ENCODE assay signal across 8 cellular contexts in the genomic region with DNA sequence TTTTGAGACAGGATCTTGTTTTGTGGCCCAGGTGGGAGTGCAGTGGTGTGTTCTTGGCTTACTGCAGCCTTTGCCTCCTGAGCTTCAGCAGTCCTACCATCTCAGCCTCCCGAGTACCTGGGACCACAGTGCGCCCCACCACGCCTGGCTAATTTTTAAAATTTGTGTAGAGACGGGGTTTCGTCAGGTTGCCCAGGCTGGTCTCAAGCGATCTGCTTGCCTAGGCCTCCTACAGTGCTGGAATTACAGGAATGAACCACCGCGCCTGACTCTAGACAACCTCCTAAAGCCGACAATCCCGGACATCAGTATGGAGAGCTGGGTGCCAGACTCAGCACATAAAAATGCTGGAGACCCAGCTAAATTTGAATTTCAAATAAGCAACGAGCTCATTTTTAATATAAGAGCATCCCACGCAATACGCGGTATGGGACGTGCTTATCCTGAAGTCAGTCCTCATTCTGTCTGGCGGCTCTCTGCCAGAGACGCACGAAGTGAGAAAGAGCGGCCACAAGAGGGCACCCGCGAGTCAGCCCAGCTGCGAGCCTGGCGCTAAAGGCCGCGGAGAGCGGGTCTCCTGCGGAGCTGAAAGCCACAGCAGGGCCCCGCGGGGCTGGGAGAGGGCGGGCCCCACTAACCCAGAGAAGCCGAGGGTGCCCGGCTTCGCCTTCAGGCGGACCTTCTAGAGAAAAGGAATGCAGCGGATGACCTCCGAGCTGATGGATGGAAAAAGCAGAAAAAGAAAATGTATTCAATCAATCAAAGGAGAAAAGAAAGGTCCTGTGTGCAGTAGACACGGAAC. TPM values are rescaled to one million over a fixed set of nuclear protein-coding genes. Genes with fewer than 3 reads are reported as not detected.
DNase-seq lines count a peak whose midpoint lies in the region; ATAC-seq and TF ChIP-seq lines count a peak whose summit lies in the region.

No MANE protein-coding gene starts in this region.

- ATAC-seq in GM19467 (IDR thresholded peaks at IDR 0.05; ENCODE audit: unreplicated experiment) (peak; percentile 78), esophagus mucosa (peak; percentile 79)
- ATAC-seq in naive thymus-derived CD8-positive, alpha-beta T cell: peak; percentile 84 to 85
- ATAC-seq in stimulated activated naive B cell treated with anti-CD40 and anti-IgM and Interleukin-4, amounts not matched to agents 10 μg/mL and 1 μg/mL and 100 μg/mL, for 72 hours (replicated peaks): peak; percentile 94 to 95

- H3K27ac Mint-ChIP-seq in naive thymus-derived CD8-positive, alpha-beta T cell: peak overlapping the region in 5 of 10 donors; percentile 29 to 85 (median 51)
- H3K27ac Mint-ChIP-seq in stimulated activated naive B cell treated with anti-CD40 and anti-IgM and Interleukin-4, amounts not matched to agents 10 μg/mL and 1 μg/mL and 100 μg/mL, for 72 hours: no peak overlapping the region

- H3K9me3 ChIP-seq in OCI-LY7 (ENCODE audit: low read length): no peaks in the 10 kb centered on the region

- peak; percentile 95 for TF ChIP-seq CTCF in OCI-LY7 (conservative IDR thresholded peaks at IDR 0.05; ENCODE audit: low read length)

- POLR2A ChIA-PET in OCI-LY7 (lab: Charles Lee): interaction anchor here (1.5 kb wide), 1 partner anchor 61 kb away, joined by 7 read pairs; no protein-coding TSS in a partner anchor
- POLR2A ChIA-PET in naive thymus-derived CD8-positive, alpha-beta T cell (lab: Charles Lee): interaction anchor here (1.5 to 2.2 kb wide), 2 partner anchors 22 to 61 kb away, joined by 5 to 14 read pairs; no protein-coding TSS in a partner anchor

- H3K4me1 ChIP-seq in OCI-LY7 (ENCODE audit: insufficient read depth, low read length, poor library complexity, severe bottlenecking): peaks cover 9% of the 10 kb centered on the region

- H3K4me3 Mint-ChIP-seq in naive thymus-derived CD8-positive, alpha-beta T cell: peak overlapping the region in 8 of 10 donors; percentile 12 to 80 (median 50)
- peak overlapping the region; percentile 78 to 88 for H3K4me3 Mint-ChIP-seq in stimulated activated naive B cell treated with anti-CD40 and anti-IgM and Interleukin-4, amounts not matched to agents 10 μg/mL and 1 μg/mL and 100 μg/mL, for 72 hours

- H3K27ac ChIP-seq in OCI-LY7 (ENCODE audit: low read depth, low read length, poor library complexity, severe bottlenecking): no peak overlapping the region

- no peaks in the 10 kb centered on the region for H3K9me2 ChIP-seq in OCI-LY7 (ENCODE audit: insufficient read depth, low read length)

- no TSS peak for BruUV-seq in OCI-LY7 (replicated peaks; lab: Mats Ljungman, UMichigan)

- H3K36me3 ChIP-seq in OCI-LY7 (ENCODE audit: insufficient read depth, low read length): no peaks in the 10 kb centered on the region

- intact Hi-C loops in OCI-LY7 (cut with micrococcal nuclease; ENCODE audit: unreplicated experiment): loop anchor here (2.0 kb wide), 2 partner anchors 59 to 167 kb away; no protein-coding TSS in a partner anchor

- H3K4me3 ChIP-seq in OCI-LY7 (ENCODE audit: low read depth, low read length, poor library complexity, severe bottlenecking): no peak overlapping the region

- H3K36me3 Mint-ChIP-seq in naive thymus-derived CD8-positive, alpha-beta T cell: no peaks in the 10 kb centered on the region
- H3K36me3 Mint-ChIP-seq in stimulated activated naive B cell treated with anti-CD40 and anti-IgM and Interleukin-4, amounts not matched to agents 10 μg/mL and 1 μg/mL and 100 μg/mL, for 72 hours: no peaks in the 10 kb centered on the region

- CTCF ChIA-PET in OCI-LY7 (lab: Charles Lee; ENCODE audit: unreplicated experiment): interaction anchor here (0.6 to 1.2 kb wide), 4 partner anchors 22 to 63 kb away, joined by 3 to 4 read pairs (median 3); no protein-coding TSS in a partner anchor

- peak overlapping the region; percentile 18; the same call in 1 of the 2 replicates for H3K4me2 ChIP-seq in OCI-LY7 (ENCODE audit: low read length)

- H4K20me1 ChIP-seq in OCI-LY7 (ENCODE audit: insufficient read depth, low read length): no peaks in the 10 kb centered on the region

- H2AFZ ChIP-seq in OCI-LY7 (ENCODE audit: low read length): no peak overlapping the region

- peak; percentile 66 for DNase-seq in Caki2 (ENCODE audit: low read depth)
- peak; percentile 90 for DNase-seq in HT-29 (ENCODE audit: low spot score)
- peak; percentile 88 for DNase-seq in OCI-LY7 (ENCODE audit: low spot score)
- peak; percentile 79 for DNase-seq in activated T-cell treated with anti-CD3 and anti-CD28 coated beads for 24 hours (ENCODE audit: low read depth)
- DNase-seq in naive thymus-derived CD8-positive, alpha-beta T cell: peak; percentile 72 to 91 (median 84)
- DNase-seq in stimulated activated naive B cell treated with anti-CD40 and anti-IgM and Interleukin-4, amounts not matched to agents 10 μg/mL and 1 μg/mL and 100 μg/mL, for 72 hours: peak; percentile 76

- peaks cover 0 to 9% (median 0%) of the 10 kb centered on the region in 9 donors for H3K9me3 Mint-ChIP-seq in naive thymus-derived CD8-positive, alpha-beta T cell
- no peaks in the 10 kb centered on the region for H3K9me3 Mint-ChIP-seq in stimulated activated naive B cell treated with anti-CD40 and anti-IgM and Interleukin-4, amounts not matched to agents 10 μg/mL and 1 μg/mL and 100 μg/mL, for 72 hours

- H3K27me3 Mint-ChIP-seq in naive thymus-derived CD8-positive, alpha-beta T cell: peaks cover 6 to 42% (median 31%) of the 10 kb centered on the region in 5 donors
- H3K27me3 Mint-ChIP-seq in stimulated activated naive B cell treated with anti-CD40 and anti-IgM and Interleukin-4, amounts not matched to agents 10 μg/mL and 1 μg/mL and 100 μg/mL, for 72 hours: peaks cover 73 to 85% of the 10 kb centered on the region in 2 donors

- H3K4me1 Mint-ChIP-seq in naive thymus-derived CD8-positive, alpha-beta T cell: peaks cover 10 to 22% (median 15%) of the 10 kb centered on the region in 4 donors
- peaks cover 11 to 21% of the 10 kb centered on the region in 2 donors for H3K4me1 Mint-ChIP-seq in stimulated activated naive B cell treated with anti-CD40 and anti-IgM and Interleukin-4, amounts not matched to agents 10 μg/mL and 1 μg/mL and 100 μg/mL, for 72 hours

- in situ Hi-C loops in Caki2 (cut with HindIII; ENCODE audit: low pct_unique_long_range_greater_than_20kb, low sequenced_read_pairs): no loop called here

- no peaks in the 10 kb centered on the region for H3K79me2 ChIP-seq in OCI-LY7 (ENCODE audit: insufficient read depth, low read depth, low read length)

RNA-seq across cellular contexts. Expression of a gene that starts 7.1 kb away (rescaled TPM):
- total RNA-seq in Caki2 (2014; rRNA removed; shearing (Covaris generic); ENCODE audit: low replicate concordance): not detected in 2 replicates
- total RNA-seq in HT-29 (2014; rRNA removed; shearing (Covaris generic)): not detected in 2 replicates
- not detected in 2 replicates for total RNA-seq in OCI-LY7 (2014; rRNA removed; shearing (Covaris generic))
- not detected in 2 replicates for total RNA-seq in OCI-LY7 (2022)
- total RNA-seq in esophagus mucosa: not detected
- total RNA-seq in naive thymus-derived CD8-positive, alpha-beta T cell: 1 to 10 TPM; 5.9 to 6.9 TPM
- under 1 TPM; 0.22 to 0.44 (median 0.26) TPM for polyA plus RNA-seq in naive thymus-derived CD8-positive, alpha-beta T cell

RNA-seq across cellular contexts. Expression of a gene that starts 17.6 kb away (rescaled TPM):
- total RNA-seq in Caki2 (2014; rRNA removed; shearing (Covaris generic); ENCODE audit: low replicate concordance): not detected in 2 replicates
- total RNA-seq in HT-29 (2014; rRNA removed; shearing (Covaris generic)): 25.0 and 36.5 TPM in 2 replicates
- total RNA-seq in OCI-LY7 (2014; rRNA removed; shearing (Covaris generic)): not detected in 2 replicates
- total RNA-seq in OCI-LY7 (2022) (not detected in 2 replicates), esophagus mucosa (not detected)
- total RNA-seq in naive thymus-derived CD8-positive, alpha-beta T cell: not detected
- polyA plus RNA-seq in naive thymus-derived CD8-positive, alpha-beta T cell: under 1 TPM in 1 of 3 donors, not detected in 2; 0.36 TPM

RNA-seq across cellular contexts. Expression of a gene that starts 20.9 kb away (rescaled TPM):
- 74.5 and 97.5 TPM in 2 replicates for total RNA-seq in Caki2 (2014; rRNA removed; shearing (Covaris generic); ENCODE audit: low replicate concordance)
- 80.3 and 102 TPM in 2 replicates for total RNA-seq in HT-29 (2014; rRNA removed; shearing (Covaris generic))
- 64.7 and 95.0 TPM in 2 replicates for total RNA-seq in OCI-LY7 (2014; rRNA removed; shearing (Covaris generic))
- 60.6 and 68.8 TPM in 2 replicates for total RNA-seq in OCI-LY7 (2022)
- total RNA-seq in esophagus mucosa: 34.9 TPM
- total RNA-seq in naive thymus-derived CD8-positive, alpha-beta T cell: 10 to 100 TPM; 38.0 to 38.3 TPM
- polyA plus RNA-seq in naive thymus-derived CD8-positive, alpha-beta T cell: 10 to 100 TPM; 75.9 to 80.4 (median 79.2) TPM

RNA-seq across cellular contexts. Expression of a gene that starts 20.9 kb away (rescaled TPM):
- total RNA-seq in Caki2 (2014; rRNA removed; shearing (Covaris generic); ENCODE audit: low replicate concordance): 73.2 and 76.2 TPM in 2 replicates
- 87.7 and 88.4 TPM in 2 replicates for total RNA-seq in HT-29 (2014; rRNA removed; shearing (Covaris generic))
- 37.8 and 40.5 TPM in 2 replicates for total RNA-seq in OCI-LY7 (2014; rRNA removed; shearing (Covaris generic))
- 53.0 and 56.1 TPM in 2 replicates for total RNA-seq in OCI-LY7 (2022)
- 35.8 TPM for total RNA-seq in esophagus mucosa
- 10 to 100 TPM; 61.4 to 72.9 TPM for total RNA-seq in naive thymus-derived CD8-positive, alpha-beta T cell
- 10 to 100 TPM; 24.7 to 35.6 (median 32.0) TPM for polyA plus RNA-seq in naive thymus-derived CD8-positive, alpha-beta T cell

RNA-seq across cellular contexts. Expression of a gene that starts 28.2 kb away (rescaled TPM):
- total RNA-seq in Caki2 (2014; rRNA removed; shearing (Covaris generic); ENCODE audit: low replicate concordance): 26.6 and 38.3 TPM in 2 replicates
- 59.7 and 60.8 TPM in 2 replicates for total RNA-seq in HT-29 (2014; rRNA removed; shearing (Covaris generic))
- 46.0 and 47.5 TPM in 2 replicates for total RNA-seq in OCI-LY7 (2014; rRNA removed; shearing (Covaris generic))
- total RNA-seq in OCI-LY7 (2022): 23.6 and 30.4 TPM in 2 replicates
- 10.2 TPM for total RNA-seq in esophagus mucosa
- 10 to 100 TPM; 17.1 to 23.7 TPM for total RNA-seq in naive thymus-derived CD8-positive, alpha-beta T cell
- 10 to 100 TPM; 17.4 to 21.4 (median 18.2) TPM for polyA plus RNA-seq in naive thymus-derived CD8-positive, alpha-beta T cell

Comparison
In these comparisons a context has a peak if more than half of its experiments do, and no peak if none do; other contexts are left out.
1. RNA of a gene that starts 17.6 kb away (total RNA-seq): 25.0 to 36.5 TPM in HT-29; not detected in Caki2, not detected in OCI-LY7, not detected in esophagus mucosa (single experiment) and not detected in naive thymus-derived CD8-positive, alpha-beta T cell; every median in the first group is over 10 times any median in the second.
2. Peak in every context shown above with its lines, with median percentiles within 50 percentile points of each other: DNase-seq and ATAC-seq.